15 cellular contexts compared by ENCODE assay signal in genomic region chr10:34941471-34942357, GRCh38.
DNase-seq lines count a peak whose midpoint lies in the region; ATAC-seq, FAIRE-seq and TF ChIP-seq lines count a peak whose summit lies in the region.
"Had no signal": no experiment of that assay in that cellular context is flagged by ENCODE, and none has a peak within 500 bp of the region (broad histone marks: within the 10 kb centered on the region; RNA-seq: fewer than 3 reads in every experiment).

No MANE protein-coding gene starts in this region.

- DNase-seq in bronchial epithelial cell (ENCODE audit: low read depth): peak; percentile 98
- DNase-seq in DMS114 treated with DMSO at 0.1 percent for 48 hours (lab: John Stamatoyannopoulos, UW; ENCODE audit: unreplicated experiment): no peak
- DNase-seq: activated naive CD4-positive, alpha-beta T cell treated with anti-CD3 and anti-CD28 coated beads for 36 hours; CD4-positive, alpha-beta memory T cell; HCEC 1CT; naive B cell; NCI-H1092; NCI-H446 treated with DMSO at 0.1 percent for 48 hours; thyroid gland had no signal

- H2AFZ ChIP-seq in neuron (ENCODE audit: low read depth, low read length): peak overlapping the region; percentile 33

- ATAC-seq in GM19468 (IDR thresholded peaks at IDR 0.05; ENCODE audit: extremely low read depth, unreplicated experiment) (peak; percentile 26), HG03432 (IDR thresholded peaks at IDR 0.05; ENCODE audit: unreplicated experiment) (peak; percentile 77), HG03280 (IDR thresholded peaks at IDR 0.05; ENCODE audit: unreplicated experiment) (no peak), HG02840 (IDR thresholded peaks at IDR 0.05; ENCODE audit: low FRiP score, unreplicated experiment) (no peak), HG03457 (IDR thresholded peaks at IDR 0.05; ENCODE audit: unreplicated experiment) (no peak)

- peak; percentile 92 for FAIRE-seq in bronchial epithelial cell (lab: Jason Lieb, UNC)

- no peaks in the 10 kb centered on the region for H3K9me3 ChIP-seq in neuron (ENCODE audit: low read length)
- H3K9me3 ChIP-seq: thyroid gland had no signal

- H3K27me3 ChIP-seq in bronchial epithelial cell (ENCODE audit: control insufficient read depth, insufficient read depth, low read length) (no peaks in the 10 kb centered on the region), neuron (ENCODE audit: insufficient read depth, low read length) (no peaks in the 10 kb centered on the region)
- H3K27me3 ChIP-seq: thyroid gland had no signal

- H3K4me3 ChIP-seq in bronchial epithelial cell (ENCODE audit: low read depth, low read length): no peak overlapping the region
- no peak overlapping the region for H3K4me3 ChIP-seq in neuron (ENCODE audit: low read length)
- H3K4me3 ChIP-seq: thyroid gland had no signal

- H3K36me3 ChIP-seq in bronchial epithelial cell (ENCODE audit: control insufficient read depth, insufficient read depth, low read length) (no peaks in the 10 kb centered on the region), neuron (ENCODE audit: insufficient read depth, low read length) (no peaks in the 10 kb centered on the region)
- H3K36me3 ChIP-seq: thyroid gland had no signal

- peaks cover 21% of the 10 kb centered on the region for H3K4me1 ChIP-seq in neuron (ENCODE audit: insufficient read depth, low read length)
- H3K4me1 ChIP-seq: thyroid gland had no signal

- no peak for TF ChIP-seq CTCF in bronchial epithelial cell (IDR thresholded peaks at IDR 0.05; ENCODE audit: insufficient read depth, low read length, severe bottlenecking)

Comparison
In these comparisons a context has a peak if more than half of its experiments do, and no peak if none do; other contexts are left out.
1. ATAC-seq: peak in GM19468 (single experiment) and HG03432 (single experiment); none in HG03280 (single experiment), HG02840 (single experiment) and HG03457 (single experiment).